1 cellular context compared by ENCODE assay signal in the genomic region with DNA sequence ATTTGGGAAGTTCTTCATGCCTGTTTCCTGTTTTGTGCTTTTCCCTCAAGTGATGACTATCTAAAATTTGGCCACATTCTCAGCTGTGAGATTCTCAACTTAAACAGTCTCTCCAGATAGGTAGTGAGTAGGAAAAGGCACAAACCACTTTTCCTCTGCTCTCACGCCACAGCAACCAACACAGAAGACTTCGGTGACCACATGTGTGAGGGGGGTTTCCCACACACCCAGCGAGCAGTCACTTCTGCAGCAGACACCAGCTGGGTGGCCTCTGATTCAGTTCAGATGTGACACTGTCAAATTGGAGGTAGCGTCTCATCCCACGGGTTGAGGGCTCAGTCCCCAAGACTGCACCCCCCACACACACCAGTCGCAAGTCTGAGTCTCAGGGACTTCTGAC.
A peak's percentile ranks its signal among the peaks of the same experiment; 100 is the strongest.
TF ChIP-seq lines count a peak whose summit lies in the region.

No MANE protein-coding gene starts in this region.

TF ChIP-seq in GM12878, 131 proteins besides CTCF, POLR2A, EP300 and RAD21 (continued from another document and continues in another):
- TF ChIP-seq POU2F2 (IDR thresholded peaks at IDR 0.05; ENCODE audit: borderline replicate concordance, low read depth, low read length) (peak; percentile 68; the same call in 1 of the 3 replicates), GATAD2B (conservative IDR thresholded peaks at IDR 0.05; ENCODE audit: low read depth) (peak; percentile 90), BRCA1 (IDR thresholded peaks at IDR 0.05; ENCODE audit: low read depth, low read length) (no peak), EED (IDR thresholded peaks at IDR 0.05; ENCODE audit: low read depth) (peak; percentile 85), MXI1 (IDR thresholded peaks at IDR 0.05; ENCODE audit: low read depth, low read length) (no peak), NR2F1 (conservative IDR thresholded peaks at IDR 0.05) (peak; percentile 67), SMAD5 (IDR thresholded peaks at IDR 0.05; ENCODE audit: low read depth) (no peak), HDGF (IDR thresholded peaks at IDR 0.05) (no peak), DPF2 (IDR thresholded peaks at IDR 0.05) (peak; percentile 61; the same call in 1 of the 2 replicates), JUNB (IDR thresholded peaks at IDR 0.05) (peak; percentile 69), TAF1 (IDR thresholded peaks at IDR 0.05; ENCODE audit: borderline replicate concordance, low read depth, low read length) (no peak), SKIL (IDR thresholded peaks at IDR 0.05; ENCODE audit: low read depth, poor library complexity, severe bottlenecking) (peak; percentile 90), NR2C1 (IDR thresholded peaks at IDR 0.05) (no peak), MEF2B (IDR thresholded peaks at IDR 0.05; ENCODE audit: partially characterized antibody, poor library complexity, severe bottlenecking) (peak; percentile 78), IRF3 (IDR thresholded peaks at IDR 0.05) (no peak), RELA (IDR thresholded peaks at IDR 0.05; ENCODE audit: borderline replicate concordance, partially characterized antibody) (peak; percentile 88), CBFB (IDR thresholded peaks at IDR 0.05; ENCODE audit: low read depth) (peak; percentile 93), RUNX3 (IDR thresholded peaks at IDR 0.05; ENCODE audit: low read length) (peak; percentile 98), SMC3 (IDR thresholded peaks at IDR 0.05; ENCODE audit: borderline replicate concordance, low read length) (no peak), CEBPZ (IDR thresholded peaks at IDR 0.05; ENCODE audit: low read depth, low read length) (no peak), BHLHE40 (IDR thresholded peaks at IDR 0.05; ENCODE audit: borderline replicate concordance in 1 of 2, low read depth in 2 of 2, low read length in 1 of 2) (peak; percentile 54 to 78; a peak in 3 of 4 replicates), IKZF1 (conservative IDR thresholded peaks at IDR 0.05) (peak; percentile 91), CBX5 (IDR thresholded peaks at IDR 0.05; ENCODE audit: low read depth) (peak; percentile 76; the same call in 1 of the 2 replicates), EGR1 (IDR thresholded peaks at IDR 0.05; ENCODE audit: borderline replicate concordance in 1 of 2, low read depth in 2 of 2, low read length in 2 of 2) (0 out of 3 replicates have a peak, but pooled peaks of 1 of the 2 experiments have one; percentile 19), MEF2A (IDR thresholded peaks at IDR 0.05; ENCODE audit: insufficient read depth, low read depth, low read length) (0 out of 2 replicates have a peak, but pooled peaks have one; percentile 47), BCL11A (IDR thresholded peaks at IDR 0.05; ENCODE audit: low read depth, low read length) (peak; percentile 95), SPI1 (IDR thresholded peaks at IDR 0.05; ENCODE audit: borderline replicate concordance, insufficient read depth, low read depth, low read length) (peak; percentile 47; the same call in 1 of the 2 replicates), FOXM1 (IDR thresholded peaks at IDR 0.05; ENCODE audit: low read depth, low read length) (peak; percentile 89), PAX8 (IDR thresholded peaks at IDR 0.05) (no peak), ETV6 (conservative IDR thresholded peaks at IDR 0.05 in 1 of 2, IDR thresholded peaks at IDR 0.05 in 1 of 2; ENCODE audit: borderline replicate concordance in 1 of 2, low read depth in 1 of 2) (peak in 1 of 2 experiments; percentile 87; a peak in 2 of 4 replicates), HDAC6 (IDR thresholded peaks at IDR 0.05; ENCODE audit: unreplicated experiment) (no peak), CREB1 (IDR thresholded peaks at IDR 0.05; ENCODE audit: low read depth) (peak; percentile 60), CEBPB (IDR thresholded peaks at IDR 0.05; ENCODE audit: borderline replicate concordance in 1 of 2, low read depth in 2 of 2, low read length in 2 of 2) (no peak), IRF4 (IDR thresholded peaks at IDR 0.05; ENCODE audit: low read depth, low read length) (peak; percentile 81; the same call in 1 of the 2 replicates), PAX5 (IDR thresholded peaks at IDR 0.05; ENCODE audit: borderline replicate concordance, low read depth, low read length) (peak; percentile 94)
- TF ChIP-seq, protein P1, sequence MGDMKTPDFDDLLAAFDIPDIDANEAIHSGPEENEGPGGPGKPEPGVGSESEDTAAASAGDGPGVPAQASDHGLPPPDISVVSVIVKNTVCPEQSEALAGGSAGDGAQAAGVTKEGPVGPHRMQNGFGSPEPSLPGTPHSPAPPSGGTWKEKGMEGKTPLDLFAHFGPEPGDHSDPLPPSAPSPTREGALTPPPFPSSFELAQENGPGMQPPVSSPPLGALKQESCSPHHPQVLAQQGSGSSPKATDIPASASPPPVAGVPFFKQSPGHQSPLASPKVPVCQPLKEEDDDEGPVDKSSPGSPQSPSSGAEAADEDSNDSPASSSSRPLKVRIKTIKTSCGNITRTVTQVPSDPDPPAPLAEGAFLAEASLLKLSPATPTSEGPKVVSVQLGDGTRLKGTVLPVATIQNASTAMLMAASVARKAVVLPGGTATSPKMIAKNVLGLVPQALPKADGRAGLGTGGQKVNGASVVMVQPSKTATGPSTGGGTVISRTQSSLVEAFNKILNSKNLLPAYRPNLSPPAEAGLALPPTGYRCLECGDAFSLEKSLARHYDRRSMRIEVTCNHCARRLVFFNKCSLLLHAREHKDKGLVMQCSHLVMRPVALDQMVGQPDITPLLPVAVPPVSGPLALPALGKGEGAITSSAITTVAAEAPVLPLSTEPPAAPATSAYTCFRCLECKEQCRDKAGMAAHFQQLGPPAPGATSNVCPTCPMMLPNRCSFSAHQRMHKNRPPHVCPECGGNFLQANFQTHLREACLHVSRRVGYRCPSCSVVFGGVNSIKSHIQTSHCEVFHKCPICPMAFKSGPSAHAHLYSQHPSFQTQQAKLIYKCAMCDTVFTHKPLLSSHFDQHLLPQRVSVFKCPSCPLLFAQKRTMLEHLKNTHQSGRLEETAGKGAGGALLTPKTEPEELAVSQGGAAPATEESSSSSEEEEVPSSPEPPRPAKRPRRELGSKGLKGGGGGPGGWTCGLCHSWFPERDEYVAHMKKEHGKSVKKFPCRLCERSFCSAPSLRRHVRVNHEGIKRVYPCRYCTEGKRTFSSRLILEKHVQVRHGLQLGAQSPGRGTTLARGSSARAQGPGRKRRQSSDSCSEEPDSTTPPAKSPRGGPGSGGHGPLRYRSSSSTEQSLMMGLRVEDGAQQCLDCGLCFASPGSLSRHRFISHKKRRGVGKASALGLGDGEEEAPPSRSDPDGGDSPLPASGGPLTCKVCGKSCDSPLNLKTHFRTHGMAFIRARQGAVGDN (IDR thresholded peaks at IDR 0.05) = peak; percentile 30; the same call in 1 of the 2 replicates
- TF ChIP-seq, protein P2, sequence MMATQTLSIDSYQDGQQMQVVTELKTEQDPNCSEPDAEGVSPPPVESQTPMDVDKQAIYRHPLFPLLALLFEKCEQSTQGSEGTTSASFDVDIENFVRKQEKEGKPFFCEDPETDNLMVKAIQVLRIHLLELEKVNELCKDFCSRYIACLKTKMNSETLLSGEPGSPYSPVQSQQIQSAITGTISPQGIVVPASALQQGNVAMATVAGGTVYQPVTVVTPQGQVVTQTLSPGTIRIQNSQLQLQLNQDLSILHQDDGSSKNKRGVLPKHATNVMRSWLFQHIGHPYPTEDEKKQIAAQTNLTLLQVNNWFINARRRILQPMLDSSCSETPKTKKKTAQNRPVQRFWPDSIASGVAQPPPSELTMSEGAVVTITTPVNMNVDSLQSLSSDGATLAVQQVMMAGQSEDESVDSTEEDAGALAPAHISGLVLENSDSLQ (IDR thresholded peaks at IDR 0.05) = peak; percentile 54
- TF ChIP-seq, protein P3, sequence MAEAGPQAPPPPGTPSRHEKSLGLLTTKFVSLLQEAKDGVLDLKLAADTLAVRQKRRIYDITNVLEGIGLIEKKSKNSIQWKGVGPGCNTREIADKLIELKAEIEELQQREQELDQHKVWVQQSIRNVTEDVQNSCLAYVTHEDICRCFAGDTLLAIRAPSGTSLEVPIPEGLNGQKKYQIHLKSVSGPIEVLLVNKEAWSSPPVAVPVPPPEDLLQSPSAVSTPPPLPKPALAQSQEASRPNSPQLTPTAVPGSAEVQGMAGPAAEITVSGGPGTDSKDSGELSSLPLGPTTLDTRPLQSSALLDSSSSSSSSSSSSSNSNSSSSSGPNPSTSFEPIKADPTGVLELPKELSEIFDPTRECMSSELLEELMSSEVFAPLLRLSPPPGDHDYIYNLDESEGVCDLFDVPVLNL (IDR thresholded peaks at IDR 0.05; ENCODE audit: low read depth, low read length) = no peak
- TF ChIP-seq, protein P4, sequence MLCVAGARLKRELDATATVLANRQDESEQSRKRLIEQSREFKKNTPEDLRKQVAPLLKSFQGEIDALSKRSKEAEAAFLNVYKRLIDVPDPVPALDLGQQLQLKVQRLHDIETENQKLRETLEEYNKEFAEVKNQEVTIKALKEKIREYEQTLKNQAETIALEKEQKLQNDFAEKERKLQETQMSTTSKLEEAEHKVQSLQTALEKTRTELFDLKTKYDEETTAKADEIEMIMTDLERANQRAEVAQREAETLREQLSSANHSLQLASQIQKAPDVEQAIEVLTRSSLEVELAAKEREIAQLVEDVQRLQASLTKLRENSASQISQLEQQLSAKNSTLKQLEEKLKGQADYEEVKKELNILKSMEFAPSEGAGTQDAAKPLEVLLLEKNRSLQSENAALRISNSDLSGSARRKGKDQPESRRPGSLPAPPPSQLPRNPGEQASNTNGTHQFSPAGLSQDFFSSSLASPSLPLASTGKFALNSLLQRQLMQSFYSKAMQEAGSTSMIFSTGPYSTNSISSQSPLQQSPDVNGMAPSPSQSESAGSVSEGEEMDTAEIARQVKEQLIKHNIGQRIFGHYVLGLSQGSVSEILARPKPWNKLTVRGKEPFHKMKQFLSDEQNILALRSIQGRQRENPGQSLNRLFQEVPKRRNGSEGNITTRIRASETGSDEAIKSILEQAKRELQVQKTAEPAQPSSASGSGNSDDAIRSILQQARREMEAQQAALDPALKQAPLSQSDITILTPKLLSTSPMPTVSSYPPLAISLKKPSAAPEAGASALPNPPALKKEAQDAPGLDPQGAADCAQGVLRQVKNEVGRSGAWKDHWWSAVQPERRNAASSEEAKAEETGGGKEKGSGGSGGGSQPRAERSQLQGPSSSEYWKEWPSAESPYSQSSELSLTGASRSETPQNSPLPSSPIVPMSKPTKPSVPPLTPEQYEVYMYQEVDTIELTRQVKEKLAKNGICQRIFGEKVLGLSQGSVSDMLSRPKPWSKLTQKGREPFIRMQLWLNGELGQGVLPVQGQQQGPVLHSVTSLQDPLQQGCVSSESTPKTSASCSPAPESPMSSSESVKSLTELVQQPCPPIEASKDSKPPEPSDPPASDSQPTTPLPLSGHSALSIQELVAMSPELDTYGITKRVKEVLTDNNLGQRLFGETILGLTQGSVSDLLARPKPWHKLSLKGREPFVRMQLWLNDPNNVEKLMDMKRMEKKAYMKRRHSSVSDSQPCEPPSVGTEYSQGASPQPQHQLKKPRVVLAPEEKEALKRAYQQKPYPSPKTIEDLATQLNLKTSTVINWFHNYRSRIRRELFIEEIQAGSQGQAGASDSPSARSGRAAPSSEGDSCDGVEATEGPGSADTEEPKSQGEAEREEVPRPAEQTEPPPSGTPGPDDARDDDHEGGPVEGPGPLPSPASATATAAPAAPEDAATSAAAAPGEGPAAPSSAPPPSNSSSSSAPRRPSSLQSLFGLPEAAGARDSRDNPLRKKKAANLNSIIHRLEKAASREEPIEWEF (IDR thresholded peaks at IDR 0.05; ENCODE audit: insufficient replicate concordance, low read depth, low read length) = no peak
- TF ChIP-seq, protein P5, sequence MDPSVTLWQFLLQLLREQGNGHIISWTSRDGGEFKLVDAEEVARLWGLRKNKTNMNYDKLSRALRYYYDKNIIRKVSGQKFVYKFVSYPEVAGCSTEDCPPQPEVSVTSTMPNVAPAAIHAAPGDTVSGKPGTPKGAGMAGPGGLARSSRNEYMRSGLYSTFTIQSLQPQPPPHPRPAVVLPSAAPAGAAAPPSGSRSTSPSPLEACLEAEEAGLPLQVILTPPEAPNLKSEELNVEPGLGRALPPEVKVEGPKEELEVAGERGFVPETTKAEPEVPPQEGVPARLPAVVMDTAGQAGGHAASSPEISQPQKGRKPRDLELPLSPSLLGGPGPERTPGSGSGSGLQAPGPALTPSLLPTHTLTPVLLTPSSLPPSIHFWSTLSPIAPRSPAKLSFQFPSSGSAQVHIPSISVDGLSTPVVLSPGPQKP (IDR thresholded peaks at IDR 0.05; ENCODE audit: low read depth, low read length) = no peak
